In the genomic region with DNA sequence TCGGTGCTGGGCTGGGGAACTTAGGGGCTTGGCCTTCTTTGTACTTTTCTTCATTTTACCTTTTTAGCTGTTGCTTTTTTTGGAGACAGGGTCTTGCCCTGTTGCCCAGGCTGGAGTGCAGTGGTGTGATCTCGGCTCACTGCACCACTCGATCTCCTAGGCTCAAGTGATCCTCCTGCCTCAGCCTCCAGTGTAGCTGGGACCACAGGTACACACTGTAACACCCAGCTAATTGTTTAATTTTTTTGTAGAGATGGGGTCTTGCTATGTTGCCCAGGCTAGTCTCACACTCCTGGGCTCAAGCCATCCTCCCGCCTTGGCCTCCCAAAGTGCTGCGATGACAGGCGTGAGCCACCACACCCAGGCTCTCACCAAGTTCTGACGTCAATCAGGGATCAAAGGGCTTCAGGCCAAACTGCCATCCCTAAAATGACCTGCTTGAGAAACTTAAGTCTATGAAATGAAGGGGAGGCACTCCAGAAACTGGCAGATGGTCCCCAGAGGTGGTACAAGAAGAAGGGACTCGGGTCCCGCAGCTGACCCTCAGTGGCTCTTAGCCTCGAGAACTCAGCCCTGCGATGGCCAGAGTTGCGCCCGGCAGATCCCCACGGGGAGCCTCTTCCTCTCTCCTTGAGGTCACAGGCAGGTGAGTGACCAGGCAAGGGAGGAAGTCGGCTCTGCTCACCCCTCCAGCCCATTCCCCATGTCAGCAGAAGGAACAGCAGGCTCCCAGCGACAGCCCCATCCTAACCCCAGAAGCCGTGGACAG, we compare ENCODE assay signal across 2 cellular contexts.
TF ChIP-seq lines count a peak whose summit lies in the region.

No MANE protein-coding gene starts in this region.

TF ChIP-seq in HepG2, 621 proteins besides CTCF, POLR2A, EP300 and RAD21:
- TF ChIP-seq, protein P1, sequence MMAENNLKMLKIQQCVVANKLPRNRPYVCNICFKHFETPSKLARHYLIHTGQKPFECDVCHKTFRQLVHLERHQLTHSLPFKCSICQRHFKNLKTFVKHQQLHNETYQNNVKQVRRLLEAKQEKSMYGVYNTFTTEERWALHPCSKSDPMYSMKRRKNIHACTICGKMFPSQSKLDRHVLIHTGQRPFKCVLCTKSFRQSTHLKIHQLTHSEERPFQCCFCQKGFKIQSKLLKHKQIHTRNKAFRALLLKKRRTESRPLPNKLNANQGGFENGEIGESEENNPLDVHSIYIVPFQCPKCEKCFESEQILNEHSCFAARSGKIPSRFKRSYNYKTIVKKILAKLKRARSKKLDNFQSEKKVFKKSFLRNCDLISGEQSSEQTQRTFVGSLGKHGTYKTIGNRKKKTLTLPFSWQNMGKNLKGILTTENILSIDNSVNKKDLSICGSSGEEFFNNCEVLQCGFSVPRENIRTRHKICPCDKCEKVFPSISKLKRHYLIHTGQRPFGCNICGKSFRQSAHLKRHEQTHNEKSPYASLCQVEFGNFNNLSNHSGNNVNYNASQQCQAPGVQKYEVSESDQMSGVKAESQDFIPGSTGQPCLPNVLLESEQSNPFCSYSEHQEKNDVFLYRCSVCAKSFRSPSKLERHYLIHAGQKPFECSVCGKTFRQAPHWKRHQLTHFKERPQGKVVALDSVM (CRISPR knock-in tag; IDR thresholded peaks at IDR 0.05), result peak; percentile 34; the same call in 1 of the 2 replicates
- TF ChIP-seq, protein P2, sequence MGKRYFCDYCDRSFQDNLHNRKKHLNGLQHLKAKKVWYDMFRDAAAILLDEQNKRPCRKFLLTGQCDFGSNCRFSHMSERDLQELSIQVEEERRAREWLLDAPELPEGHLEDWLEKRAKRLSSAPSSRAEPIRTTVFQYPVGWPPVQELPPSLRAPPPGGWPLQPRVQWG (CRISPR knock-in tag; IDR thresholded peaks at IDR 0.05; ENCODE audit: borderline replicate concordance, low read depth), result no peak
- peak; percentile 49 for TF ChIP-seq ZNF460 (CRISPR knock-in tag; IDR thresholded peaks at IDR 0.05; ENCODE audit: borderline replicate concordance)
- TF ChIP-seq, protein P3, sequence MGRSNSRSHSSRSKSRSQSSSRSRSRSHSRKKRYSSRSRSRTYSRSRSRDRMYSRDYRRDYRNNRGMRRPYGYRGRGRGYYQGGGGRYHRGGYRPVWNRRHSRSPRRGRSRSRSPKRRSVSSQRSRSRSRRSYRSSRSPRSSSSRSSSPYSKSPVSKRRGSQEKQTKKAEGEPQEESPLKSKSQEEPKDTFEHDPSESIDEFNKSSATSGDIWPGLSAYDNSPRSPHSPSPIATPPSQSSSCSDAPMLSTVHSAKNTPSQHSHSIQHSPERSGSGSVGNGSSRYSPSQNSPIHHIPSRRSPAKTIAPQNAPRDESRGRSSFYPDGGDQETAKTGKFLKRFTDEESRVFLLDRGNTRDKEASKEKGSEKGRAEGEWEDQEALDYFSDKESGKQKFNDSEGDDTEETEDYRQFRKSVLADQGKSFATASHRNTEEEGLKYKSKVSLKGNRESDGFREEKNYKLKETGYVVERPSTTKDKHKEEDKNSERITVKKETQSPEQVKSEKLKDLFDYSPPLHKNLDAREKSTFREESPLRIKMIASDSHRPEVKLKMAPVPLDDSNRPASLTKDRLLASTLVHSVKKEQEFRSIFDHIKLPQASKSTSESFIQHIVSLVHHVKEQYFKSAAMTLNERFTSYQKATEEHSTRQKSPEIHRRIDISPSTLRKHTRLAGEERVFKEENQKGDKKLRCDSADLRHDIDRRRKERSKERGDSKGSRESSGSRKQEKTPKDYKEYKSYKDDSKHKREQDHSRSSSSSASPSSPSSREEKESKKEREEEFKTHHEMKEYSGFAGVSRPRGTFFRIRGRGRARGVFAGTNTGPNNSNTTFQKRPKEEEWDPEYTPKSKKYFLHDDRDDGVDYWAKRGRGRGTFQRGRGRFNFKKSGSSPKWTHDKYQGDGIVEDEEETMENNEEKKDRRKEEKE (IDR thresholded peaks at IDR 0.05), result no peak
- TF ChIP-seq ZNF446 (CRISPR knock-in tag; IDR thresholded peaks at IDR 0.05), result 0 out of 2 replicates have a peak, but pooled peaks have one; percentile 30
- peak; percentile 87 for TF ChIP-seq ZNF121 (CRISPR knock-in tag; IDR thresholded peaks at IDR 0.05)
- TF ChIP-seq, protein P4, sequence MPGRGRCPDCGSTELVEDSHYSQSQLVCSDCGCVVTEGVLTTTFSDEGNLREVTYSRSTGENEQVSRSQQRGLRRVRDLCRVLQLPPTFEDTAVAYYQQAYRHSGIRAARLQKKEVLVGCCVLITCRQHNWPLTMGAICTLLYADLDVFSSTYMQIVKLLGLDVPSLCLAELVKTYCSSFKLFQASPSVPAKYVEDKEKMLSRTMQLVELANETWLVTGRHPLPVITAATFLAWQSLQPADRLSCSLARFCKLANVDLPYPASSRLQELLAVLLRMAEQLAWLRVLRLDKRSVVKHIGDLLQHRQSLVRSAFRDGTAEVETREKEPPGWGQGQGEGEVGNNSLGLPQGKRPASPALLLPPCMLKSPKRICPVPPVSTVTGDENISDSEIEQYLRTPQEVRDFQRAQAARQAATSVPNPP (CRISPR knock-in tag; IDR thresholded peaks at IDR 0.05), result no peak

TF ChIP-seq in GM12891, 5 proteins besides CTCF, POLR2A, EP300 and RAD21:
- no peak for TF ChIP-seq POLR2AphosphoS5 (IDR thresholded peaks at IDR 0.05; ENCODE audit: low read depth, low read length)
